2 cellular contexts compared by ENCODE assay signal in the genomic region with DNA sequence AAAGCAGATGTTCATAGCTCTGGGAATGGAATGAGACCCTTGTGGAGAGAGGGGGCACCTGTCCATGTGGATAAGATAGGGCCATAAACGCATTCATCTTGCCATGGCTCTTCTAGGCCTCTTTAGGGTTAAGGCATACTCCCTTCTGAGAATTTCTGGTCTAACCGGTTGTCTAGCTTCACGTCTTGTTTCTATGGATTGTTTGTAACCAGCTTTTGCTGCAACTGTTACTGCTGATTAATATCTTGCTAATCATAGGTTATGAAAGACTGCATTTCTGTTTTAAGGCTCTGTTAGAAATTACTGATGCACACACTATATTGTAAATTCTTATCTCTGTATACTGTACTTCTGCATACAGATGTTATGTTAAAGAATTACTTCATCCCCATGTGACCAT. TPM values are rescaled to one million over a fixed set of nuclear protein-coding genes. Genes with fewer than 3 reads are reported as not detected.
"Had no signal": no experiment of that assay in that cellular context is flagged by ENCODE, and none has a peak within 500 bp of the region (broad histone marks: within the 10 kb centered on the region; RNA-seq: fewer than 3 reads in every experiment).

No MANE protein-coding gene starts in this region.

RNA-seq across cellular contexts. Expression of gene GBP3, which starts 4.3 kb away (rescaled TPM):
- total RNA-seq: endodermal cell had no signal
- polyA plus RNA-seq: neural cell had no signal

RNA-seq across cellular contexts. Expression of gene GBP1, which starts 46.7 kb away (rescaled TPM):
- total RNA-seq: endodermal cell had no signal
- polyA plus RNA-seq: neural cell had no signal
